Comparison of ENCODE assay signal across 8 cellular contexts in genomic region chr3:196528639-196529233, GRCh38. TPM values are rescaled to one million over a fixed set of nuclear protein-coding genes. Genes with fewer than 3 reads are reported as not detected.
DNase-seq lines count a peak whose midpoint lies in the region; ATAC-seq and TF ChIP-seq lines count a peak whose summit lies in the region.

No MANE protein-coding gene starts in this region.

- H3K4me1 Mint-ChIP-seq in activated CD4-positive, alpha-beta T cell treated with anti-CD3 and anti-CD28 coated beads, Interleukin-2, amount 10 ng/mL, durations not matched to agents 24 days and 14 days: peaks cover 12% of the 10 kb centered on the region

- H3K27ac ChIP-seq in duodenal mucosa (ENCODE audit: low read depth, low read length) (no peak overlapping the region), lower lobe of right lung (peak overlapping the region; percentile 37)

- H3K9me3 Mint-ChIP-seq in activated CD4-positive, alpha-beta T cell treated with anti-CD3 and anti-CD28 coated beads, Interleukin-2, amount 10 ng/mL, durations not matched to agents 24 days and 14 days: peaks cover 11% of the 10 kb centered on the region

- H3K27me3 Mint-ChIP-seq in activated CD4-positive, alpha-beta T cell treated with anti-CD3 and anti-CD28 coated beads, Interleukin-2, amount 10 ng/mL, durations not matched to agents 24 days and 14 days: peaks cover 12% of the 10 kb centered on the region

- TF ChIP-seq CTCF in lower lobe of right lung (IDR thresholded peaks at IDR 0.05): peak; percentile 74

- H3K4me3 ChIP-seq in duodenal mucosa (ENCODE audit: low read depth in 1 of 2, low read length in 2 of 2): peak overlapping the region; percentile 57 to 70
- peak overlapping the region; percentile 50 for H3K4me3 ChIP-seq in lower lobe of right lung

- no peaks in the 10 kb centered on the region for H3K36me3 ChIP-seq in duodenal mucosa (ENCODE audit: control insufficient read depth in 1 of 2, insufficient read depth in 2 of 2, low read length in 2 of 2)
- no peaks in the 10 kb centered on the region for H3K36me3 ChIP-seq in lower lobe of right lung

- no peaks in the 10 kb centered on the region for H3K36me3 Mint-ChIP-seq in activated CD4-positive, alpha-beta T cell treated with anti-CD3 and anti-CD28 coated beads, Interleukin-2, amount 10 ng/mL, durations not matched to agents 24 days and 14 days (ENCODE audit: low read depth)

- H3K9me3 ChIP-seq in duodenal mucosa (ENCODE audit: control insufficient read depth in 1 of 2, low read length in 2 of 2): peaks cover 0 to 4% of the 10 kb centered on the region in 2 donors
- no peaks in the 10 kb centered on the region for H3K9me3 ChIP-seq in lower lobe of right lung

- intact Hi-C loops in activated CD4-positive, alpha-beta T cell treated with anti-CD3 and anti-CD28 coated beads, Interleukin-2, amount 10 ng/mL, durations not matched to agents 24 days and 14 days (cut with micrococcal nuclease): loop anchor here (1.0 to 5.0 kb wide), 3 partner anchors 26 to 256 kb away; partner anchors contain the start of genes FBXO45 and WDR53
- intact Hi-C loops in lower lobe of right lung (cut with DNase I): no loop called here

- ATAC-seq in HG02763 (IDR thresholded peaks at IDR 0.05; ENCODE audit: unreplicated experiment): peak; percentile 65
- ATAC-seq in lower lobe of right lung: peak; percentile 98 to 99

- DNase-seq in NCI-H187 (lab: John Stamatoyannopoulos, UW) (peak; percentile 29 to 55), NCI-H187 treated with DMSO at 0.1 percent for 48 hours (lab: John Stamatoyannopoulos, UW) (no peak), NCI-H2029 treated with DMSO at 0.1 percent for 48 hours (lab: John Stamatoyannopoulos, UW) (peak; percentile 10), lower lobe of right lung (peak; percentile 85)
- peak; percentile 95 for DNase-seq in activated CD4-positive, alpha-beta T cell treated with anti-CD3 and anti-CD28 coated beads, Interleukin-2, amount 10 ng/mL, durations not matched to agents 24 days and 14 days
- peak; percentile 69 for DNase-seq in stimulated activated CD8-positive, alpha-beta memory T cell treated with anti-CD3 and anti-CD28 coated beads, Interleukin-12 subunit alpha, Interleukin-12 subunit beta, amount 100 ng/mL, for 1 hour (ENCODE audit: low read depth)

- peak overlapping the region; percentile 75 for H3K4me3 Mint-ChIP-seq in activated CD4-positive, alpha-beta T cell treated with anti-CD3 and anti-CD28 coated beads, Interleukin-2, amount 10 ng/mL, durations not matched to agents 24 days and 14 days

- H3K27ac Mint-ChIP-seq in activated CD4-positive, alpha-beta T cell treated with anti-CD3 and anti-CD28 coated beads, Interleukin-2, amount 10 ng/mL, durations not matched to agents 24 days and 14 days: peak overlapping the region; percentile 82

- H3K4me1 ChIP-seq in duodenal mucosa (ENCODE audit: control insufficient read depth in 1 of 2, insufficient read depth in 2 of 2, low read length in 2 of 2) (no peaks in the 10 kb centered on the region), lower lobe of right lung (peaks cover 5% of the 10 kb centered on the region)

- no peaks in the 10 kb centered on the region for H3K27me3 ChIP-seq in duodenal mucosa (ENCODE audit: control insufficient read depth in 1 of 2, insufficient read depth in 2 of 2, low read length in 2 of 2)
- H3K27me3 ChIP-seq in lower lobe of right lung (ENCODE audit: low read depth): no peaks in the 10 kb centered on the region

- no peak overlapping the region for H3K9ac ChIP-seq in duodenal mucosa (ENCODE audit: low read depth in 1 of 2, low read length in 2 of 2)

RNA-seq across cellular contexts. Expression of gene SMCO1, which starts 13.6 kb away (rescaled TPM):
- total RNA-seq in activated CD4-positive, alpha-beta T cell treated with anti-CD3 and anti-CD28 coated beads, Interleukin-2, amount 10 ng/mL, durations not matched to agents 24 days and 14 days: not detected in 2 replicates
- not detected for total RNA-seq in lower lobe of right lung

RNA-seq across cellular contexts. Expression of gene RNF168, which starts 25.2 kb away (rescaled TPM):
- total RNA-seq in activated CD4-positive, alpha-beta T cell treated with anti-CD3 and anti-CD28 coated beads, Interleukin-2, amount 10 ng/mL, durations not matched to agents 24 days and 14 days: 32.8 and 33.3 TPM in 2 replicates
- total RNA-seq in lower lobe of right lung: 24.3 TPM

RNA-seq across cellular contexts. Expression of gene WDR53, which starts 39.6 kb away (rescaled TPM):
- total RNA-seq in activated CD4-positive, alpha-beta T cell treated with anti-CD3 and anti-CD28 coated beads, Interleukin-2, amount 10 ng/mL, durations not matched to agents 24 days and 14 days: 18.4 and 24.5 TPM in 2 replicates
- 9.5 TPM for total RNA-seq in lower lobe of right lung

RNA-seq across cellular contexts. Expression of gene FBXO45, which starts 39.7 kb away (rescaled TPM):
- total RNA-seq in activated CD4-positive, alpha-beta T cell treated with anti-CD3 and anti-CD28 coated beads, Interleukin-2, amount 10 ng/mL, durations not matched to agents 24 days and 14 days: 25.5 and 25.9 TPM in 2 replicates
- 7.3 TPM for total RNA-seq in lower lobe of right lung
